In genomic region chrX:9515973-9516538, GRCh38 we compare ENCODE assay signal across 1 cellular context.
TF ChIP-seq lines count a peak whose summit lies in the region.

No MANE protein-coding gene starts in this region.

TF ChIP-seq in WTC11, 78 proteins besides CTCF, POLR2A, EP300 and RAD21 (continued from another document):
- TF ChIP-seq STAT6 (CRISPR knock-in tag; conservative IDR thresholded peaks at IDR 0.05; ENCODE audit: low read depth) (no peak), SOX15 (CRISPR knock-in tag; IDR thresholded peaks at IDR 0.05) (no peak), ESRRA (CRISPR knock-in tag; IDR thresholded peaks at IDR 0.05; ENCODE audit: borderline replicate concordance) (no peak), ZNF219 (CRISPR knock-in tag; IDR thresholded peaks at IDR 0.05; ENCODE audit: borderline replicate concordance) (no peak), ETV6 (CRISPR knock-in tag; IDR thresholded peaks at IDR 0.05) (no peak), TEAD4 (CRISPR knock-in tag; IDR thresholded peaks at IDR 0.05) (no peak), SP1 (CRISPR knock-in tag; conservative IDR thresholded peaks at IDR 0.05) (no peak), FOXK1 (CRISPR knock-in tag; IDR thresholded peaks at IDR 0.05) (no peak), ATF3 (CRISPR knock-in tag; conservative IDR thresholded peaks at IDR 0.05) (no peak)
